In genomic region chr14:24339284-24340151, GRCh38 we compare ENCODE assay signal across 9 cellular contexts. TPM values are rescaled to one million over a fixed set of nuclear protein-coding genes. Genes with fewer than 3 reads are reported as not detected.
DNase-seq lines count a peak whose midpoint lies in the region; ATAC-seq and TF ChIP-seq lines count a peak whose summit lies in the region.
"Had no signal": no experiment of that assay in that cellular context is flagged by ENCODE, and none has a peak within 500 bp of the region (broad histone marks: within the 10 kb centered on the region; RNA-seq: fewer than 3 reads in every experiment).

RIPK3 (minus strand) TSS chr14:24339991; CDS start chr14:24339826, 165 bp downstream.

- peak within 1 kb of the TSS; percentile 16 for H3K4me2 ChIP-seq in trophoblast cell (ENCODE audit: low read length)
- no peak within 1 kb of the TSS for H3K4me2 ChIP-seq in SK-N-SH

- ATAC-seq in GM19467 (IDR thresholded peaks at IDR 0.05; ENCODE audit: unreplicated experiment), result peak; percentile 84

- H3K27me3 ChIP-seq in BJ (ENCODE audit: control insufficient read depth, insufficient read depth, low read length) (peaks cover 5% of the 10 kb centered on the region), HUES64 (ENCODE audit: insufficient read depth, low read length) (peaks cover 92% of the 10 kb centered on the region), trophoblast cell (ENCODE audit: insufficient read depth, low read length) (peaks cover 39% of the 10 kb centered on the region), SK-N-SH (ENCODE audit: insufficient read depth) (peaks cover 68% of the 10 kb centered on the region)

- H2BK12ac ChIP-seq in trophoblast cell (ENCODE audit: low read length), result no peak within 1 kb of the TSS

- H3K9ac ChIP-seq in HUES64 (ENCODE audit: low read depth, low read length) (no peak within 1 kb of the TSS; the same call in 1 of the 2 replicates), trophoblast cell (ENCODE audit: low read length) (no peak within 1 kb of the TSS), SK-N-SH (no peak within 1 kb of the TSS)

- H3K36me3 ChIP-seq in BJ (ENCODE audit: control insufficient read depth, insufficient read depth, low read length), result no peaks in the 10 kb centered on the region
- no peaks in the 10 kb centered on the region for H3K36me3 ChIP-seq in HUES64 (ENCODE audit: insufficient read depth, low read length)
- H3K36me3 ChIP-seq in trophoblast cell (ENCODE audit: control insufficient read depth in 1 of 2, insufficient read depth in 2 of 2, low read length in 2 of 2), result no peaks in the 10 kb centered on the region
- H3K36me3 ChIP-seq in SK-N-SH (replicated peaks in 1 of 2; ENCODE audit: control insufficient read depth in 1 of 2, insufficient read depth in 2 of 2, low read length in 1 of 2), result no peaks in the 10 kb centered on the region

- TF ChIP-seq RAD21 in SK-N-SH (IDR thresholded peaks at IDR 0.05; ENCODE audit: low read length), result no peak

- H3K79me2 ChIP-seq in trophoblast cell (ENCODE audit: control insufficient read depth, insufficient read depth, low read length, poor library complexity) (peaks cover 3% of the 10 kb centered on the region), SK-N-SH (ENCODE audit: insufficient read depth) (no peaks in the 10 kb centered on the region)

- peak within 1 kb of the TSS; percentile 8 for H2AFZ ChIP-seq in trophoblast cell (ENCODE audit: insufficient read depth, low read length, poor library complexity)
- no peak within 1 kb of the TSS for H2AFZ ChIP-seq in SK-N-SH (ENCODE audit: low read depth)

- DNase-seq in BJ (ENCODE audit: low read depth) (no peak), fibroblast of villous mesenchyme (ENCODE audit: low read depth) (no peak), trophoblast cell (no peak), SK-N-SH (no peak), glomerular visceral epithelial cell (ENCODE audit: extremely low spot score) (no peak)
- peak; percentile 68 for DNase-seq in activated CD8-positive, alpha-beta memory T cell treated with anti-CD3 and anti-CD28 coated beads, Interleukin-2, amount 50 U/mL, for 4 hours

- H3K9me3 ChIP-seq in HUES64 (ENCODE audit: insufficient read depth, low read depth, low read length) (no peaks in the 10 kb centered on the region), trophoblast cell (ENCODE audit: insufficient read depth, low read depth, low read length) (peaks cover 9% of the 10 kb centered on the region), SK-N-SH (no peaks in the 10 kb centered on the region)

- no peak within 1 kb of the TSS for H2BK5ac ChIP-seq in trophoblast cell (ENCODE audit: low read depth, low read length, poor library complexity)

- H3K4ac ChIP-seq in trophoblast cell (ENCODE audit: low read depth, low read length), result no peak within 1 kb of the TSS

- CTCF ChIA-PET in BJ (lab: Yijun Ruan, JAX) (interaction anchor here (1.1 to 16.8 kb wide), 8 partner anchors 11 to 93 kb away, joined by 3 to 491 read pairs (median 10); partner anchors contain the start of genes CBLN3, CIDEB and KHNYN), SK-N-SH (lab: Yijun Ruan, JAX) (interaction anchor here (1.1 to 12.7 kb wide), 8 partner anchors 6 to 98 kb away, joined by 3 to 445 read pairs (median 9); partner anchors contain the start of genes CBLN3, CIDEB, KHNYN and SDR39U1)

- H3K27ac ChIP-seq in HUES64 (ENCODE audit: low read depth, low read length) (no peak within 1 kb of the TSS), trophoblast cell (ENCODE audit: low read depth, low read length) (no peak within 1 kb of the TSS), SK-N-SH (ENCODE audit: low read depth in 2 of 2, low read length in 1 of 2) (no peak within 1 kb of the TSS)

- H3K79me1 ChIP-seq in trophoblast cell (ENCODE audit: low read length), result peaks cover 3% of the 10 kb centered on the region

- H3K18ac ChIP-seq in trophoblast cell (ENCODE audit: low read length), result no peak within 1 kb of the TSS

- no peak within 1 kb of the TSS for H3K14ac ChIP-seq in trophoblast cell (ENCODE audit: low read length)

- H2BK120ac ChIP-seq in trophoblast cell (ENCODE audit: insufficient read depth, low read length, poor library complexity), result no peak within 1 kb of the TSS

- H3K9me2 ChIP-seq in SK-N-SH, result no peaks in the 10 kb centered on the region

- TF ChIP-seq EP300 in SK-N-SH (IDR thresholded peaks at IDR 0.05; ENCODE audit: borderline replicate concordance in 1 of 2, low read depth in 1 of 2, low read length in 1 of 2), result no peak

- H3K4me3 ChIP-seq in BJ (ENCODE audit: low read depth, low read length) (peak within 1 kb of the TSS; percentile 41), HUES64 (ENCODE audit: low read length) (peak within 1 kb of the TSS; percentile 66), fibroblast of villous mesenchyme (ENCODE audit: low read depth, low read length) (peak within 1 kb of the TSS; percentile 41), trophoblast cell (ENCODE audit: low read depth, low read length) (peak within 1 kb of the TSS; percentile 46), SK-N-SH (ENCODE audit: low read depth in 2 of 2, low read length in 1 of 2) (no peak within 1 kb of the TSS)

- H3K4me1 ChIP-seq in HUES64 (ENCODE audit: insufficient read depth, low read length) (no peaks in the 10 kb centered on the region), trophoblast cell (ENCODE audit: control insufficient read depth in 1 of 2, insufficient read depth in 2 of 2, low read length in 2 of 2) (peaks cover 21 to 24% of the 10 kb centered on the region in 2 experiments), SK-N-SH (ENCODE audit: control insufficient read depth in 1 of 2, insufficient read depth in 2 of 2, low read depth in 1 of 2, low read length in 1 of 2) (peaks cover 0 to 2% of the 10 kb centered on the region in 2 experiments; a peak in 1 of 4 replicates)

- H4K12ac ChIP-seq in trophoblast cell (ENCODE audit: low read depth, low read length), result no peak within 1 kb of the TSS

- no peaks in the 10 kb centered on the region for H4K20me1 ChIP-seq in SK-N-SH (ENCODE audit: insufficient read depth)

- TF ChIP-seq CTCF in BJ (IDR thresholded peaks at IDR 0.05; ENCODE audit: insufficient read depth, low read depth, low read length) (no peak), fibroblast of villous mesenchyme (IDR thresholded peaks at IDR 0.05; ENCODE audit: insufficient read depth, low read depth, low read length) (no peak), SK-N-SH (IDR thresholded peaks at IDR 0.05) (no peak)

- POLR2A ChIA-PET in BJ (lab: Charles Lee) (no interaction called here), SK-N-SH (lab: Yijun Ruan, JAX) (interaction anchor here (1.1 kb wide), 1 partner anchor 92 kb away, joined by 3 read pairs; no protein-coding TSS in a partner anchor)

- 4% methylated on average over 46 of the region's 51 CpGs for WGBS in HUES64
- WGBS in trophoblast cell (ENCODE audit: extremely low coverage, insufficient coverage, insufficient read length), result no CpG with 5 or more reads among the region's 51 CpGs
- 75% methylated on average over 41 of the region's 51 CpGs for WGBS in SK-N-SH (ENCODE audit: low lambda C conversion rate)

- H3F3A ChIP-seq in SK-N-SH (replicated peaks; ENCODE audit: insufficient read depth), result no peaks in the 10 kb centered on the region

- H2AK5ac ChIP-seq in trophoblast cell (ENCODE audit: low read length), result no peak within 1 kb of the TSS

- no peak within 1 kb of the TSS for H4K8ac ChIP-seq in trophoblast cell (ENCODE audit: low read depth, low read length)

- no peak within 1 kb of the TSS for H4K91ac ChIP-seq in trophoblast cell (ENCODE audit: low read depth, low read length)

- no peak within 1 kb of the TSS for H3K23ac ChIP-seq in trophoblast cell (ENCODE audit: low read length)

TF ChIP-seq in SK-N-SH, 30 proteins besides CTCF, POLR2A, EP300 and RAD21:
- TF ChIP-seq RFX5 (IDR thresholded peaks at IDR 0.05; ENCODE audit: low read length), result no peak
- TF ChIP-seq, protein P1, sequence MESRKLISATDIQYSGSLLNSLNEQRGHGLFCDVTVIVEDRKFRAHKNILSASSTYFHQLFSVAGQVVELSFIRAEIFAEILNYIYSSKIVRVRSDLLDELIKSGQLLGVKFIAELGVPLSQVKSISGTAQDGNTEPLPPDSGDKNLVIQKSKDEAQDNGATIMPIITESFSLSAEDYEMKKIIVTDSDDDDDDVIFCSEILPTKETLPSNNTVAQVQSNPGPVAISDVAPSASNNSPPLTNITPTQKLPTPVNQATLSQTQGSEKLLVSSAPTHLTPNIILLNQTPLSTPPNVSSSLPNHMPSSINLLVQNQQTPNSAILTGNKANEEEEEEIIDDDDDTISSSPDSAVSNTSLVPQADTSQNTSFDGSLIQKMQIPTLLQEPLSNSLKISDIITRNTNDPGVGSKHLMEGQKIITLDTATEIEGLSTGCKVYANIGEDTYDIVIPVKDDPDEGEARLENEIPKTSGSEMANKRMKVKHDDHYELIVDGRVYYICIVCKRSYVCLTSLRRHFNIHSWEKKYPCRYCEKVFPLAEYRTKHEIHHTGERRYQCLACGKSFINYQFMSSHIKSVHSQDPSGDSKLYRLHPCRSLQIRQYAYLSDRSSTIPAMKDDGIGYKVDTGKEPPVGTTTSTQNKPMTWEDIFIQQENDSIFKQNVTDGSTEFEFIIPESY (IDR thresholded peaks at IDR 0.05; ENCODE audit: borderline replicate concordance, low read depth), result no peak
- TF ChIP-seq EZH2phosphoT487 (IDR thresholded peaks at IDR 0.05; ENCODE audit: borderline replicate concordance, low read depth), result no peak
- TF ChIP-seq GABPA (IDR thresholded peaks at IDR 0.05; ENCODE audit: low read depth), result no peak
- TF ChIP-seq POLR2AphosphoS5 (IDR thresholded peaks at IDR 0.05; ENCODE audit: low read depth, low read length), result no peak

RNA-seq across cellular contexts. Expression of gene RIPK3, which starts in this region (rescaled TPM):
- polyA plus RNA-seq in BJ (2011; rRNA removed) (4.3 and 4.4 TPM in 2 replicates), SK-N-SH (2012; rRNA removed) (not detected in 2 replicates)
- polyA minus RNA-seq in BJ (2011; rRNA and poly(A)+ RNA removed), result 2.2 and 4.7 TPM in 2 replicates
- not detected for polyA plus RNA-seq in HUES64 (2013, experiment 1 of 2)
- polyA plus RNA-seq in HUES64 (2013, experiment 2 of 2), result not detected
- total RNA-seq in fibroblast of villous mesenchyme, result 0.32 and 3.9 TPM in 2 replicates
- polyA plus RNA-seq in trophoblast cell (2013), result 0.36 and 0.47 TPM in 2 replicates
- polyA plus RNA-seq in SK-N-SH (2012; cell fraction: cytosol; rRNA removed), result not detected in 2 replicates
- not detected in 2 replicates for polyA plus RNA-seq in SK-N-SH (2012; cell fraction: nucleus; rRNA removed)
- total RNA-seq: Daoy had no signal

Comparison
In these comparisons a context has a peak if more than half of its experiments do, and no peak if none do; other contexts are left out.
1. H3K4me3 ChIP-seq: peak in BJ (single experiment), HUES64 (single experiment), fibroblast of villous mesenchyme (single experiment) and trophoblast cell (single experiment); none in SK-N-SH (0 of 2).